15 cellular contexts compared by ENCODE assay signal in the genomic region with DNA sequence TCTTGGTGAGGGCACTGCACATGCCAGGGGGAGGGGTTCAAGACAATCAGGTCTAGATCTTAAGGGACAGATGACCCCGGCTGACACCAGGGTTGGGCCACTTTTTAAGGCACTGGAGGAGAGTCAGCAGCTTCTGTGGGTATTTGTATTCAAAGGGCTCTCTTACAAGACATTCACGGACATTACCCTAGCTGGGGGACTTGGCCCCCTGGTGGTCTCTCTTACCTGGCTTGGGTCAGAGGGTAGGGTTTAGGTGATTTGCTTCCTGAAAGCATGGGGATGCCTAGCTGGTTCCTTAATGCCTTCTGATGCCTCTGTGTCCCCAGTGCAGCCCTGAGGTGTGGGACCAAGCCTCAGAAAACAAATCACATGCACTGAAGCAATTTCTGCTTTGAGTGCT.
DNase-seq lines count a peak whose midpoint lies in the region; ATAC-seq and TF ChIP-seq lines count a peak whose summit lies in the region.
"Had no signal": no experiment of that assay in that cellular context is flagged by ENCODE, and none has a peak within 500 bp of the region (broad histone marks: within the 10 kb centered on the region; RNA-seq: fewer than 3 reads in every experiment).

No MANE protein-coding gene starts in this region.

- H3K4me2 ChIP-seq in DND-41 (ENCODE audit: insufficient read depth, low read length) = no peak overlapping the region
- H3K4me2 ChIP-seq: BLaER1 treated with 17β-estradiol and CSF1 and Interleukin-3, amounts not matched to agents 10 nM and 100 nM had no signal

- intact Hi-C loops in vagina (cut with DNase I) = no loop called here

- POLR2A ChIA-PET in WTC11 (lab: Charles Lee) = no interaction called here

- H3K36me3 Mint-ChIP-seq in WTC11 (peaks cover 20% of the 10 kb centered on the region), progenitor cell of endocrine pancreas (ENCODE audit: insufficient read depth) (no peaks in the 10 kb centered on the region)
- H3K36me3 Mint-ChIP-seq in activated naive CD8-positive, alpha-beta T cell treated with anti-CD3 and anti-CD28 coated beads, Interleukin-2, amount 50 U/mL, for 24 hours (ENCODE audit: low read depth) = no peaks in the 10 kb centered on the region
- H3K36me3 Mint-ChIP-seq: CD4-positive, CD25-positive, alpha-beta regulatory T cell had no signal

- no peaks in the 10 kb centered on the region for H3K79me2 ChIP-seq in DND-41 (ENCODE audit: insufficient read depth, low read length)

- no peak overlapping the region for H3K9ac ChIP-seq in DND-41 (ENCODE audit: low read depth, low read length)
- H3K9ac ChIP-seq: BLaER1 treated with 17β-estradiol and CSF1 and Interleukin-3, amounts not matched to agents 10 nM and 100 nM had no signal

- ATAC-seq in DND-41 (ENCODE audit: insufficient read depth, low read depth) (no peak), WTC11 (peak; percentile 61), GM21619 (IDR thresholded peaks at IDR 0.05; ENCODE audit: unreplicated experiment) (no peak)
- no peak for ATAC-seq in activated naive CD8-positive, alpha-beta T cell treated with anti-CD3 and anti-CD28 coated beads, Interleukin-2, amount 50 U/mL, for 24 hours
- ATAC-seq: HepG2 had no signal

- H3K27ac Mint-ChIP-seq in WTC11 = no peak overlapping the region
- H3K27ac Mint-ChIP-seq in progenitor cell of endocrine pancreas = no peak overlapping the region
- no peak overlapping the region for H3K27ac Mint-ChIP-seq in activated naive CD8-positive, alpha-beta T cell treated with anti-CD3 and anti-CD28 coated beads, Interleukin-2, amount 50 U/mL, for 24 hours
- H3K27ac Mint-ChIP-seq: CD4-positive, CD25-positive, alpha-beta regulatory T cell; HFFc6 had no signal

- H3K27me3 ChIP-seq in DND-41 (ENCODE audit: insufficient read depth, low read length, poor library complexity) (no peaks in the 10 kb centered on the region), vagina (no peaks in the 10 kb centered on the region)
- H3K27me3 ChIP-seq: BLaER1 treated with 17β-estradiol and CSF1 and Interleukin-3, amounts not matched to agents 10 nM and 100 nM had no signal

- H3K4me3 ChIP-seq in DND-41 (ENCODE audit: low read depth in 1 of 2, low read length in 2 of 2) (no peak overlapping the region), vagina (no peak overlapping the region)
- H3K4me3 ChIP-seq: BLaER1 treated with 17β-estradiol and CSF1 and Interleukin-3, amounts not matched to agents 10 nM and 100 nM had no signal

- TF ChIP-seq CTCF in DND-41 (IDR thresholded peaks at IDR 0.05; ENCODE audit: borderline replicate concordance, extremely low read depth, low read length, poor library complexity, severe bottlenecking) = peak; percentile 16
- no peak for TF ChIP-seq CTCF in WTC11 (IDR thresholded peaks at IDR 0.05)
- TF ChIP-seq CTCF in progenitor cell of endocrine pancreas (IDR thresholded peaks at IDR 0.05; ENCODE audit: unreplicated experiment) = peak; percentile 8
- TF ChIP-seq CTCF in vagina (IDR thresholded peaks at IDR 0.05) = no peak

- TF ChIP-seq POLR2A in vagina (IDR thresholded peaks at IDR 0.05) = no peak

- DNase-seq in DND-41 = no peak
- no peak for DNase-seq in WTC11 (ENCODE audit: low spot score)
- peak; percentile 52 for DNase-seq in islet precursor cell
- DNase-seq in progenitor cell of endocrine pancreas (ENCODE audit: low spot score, unreplicated experiment) = no peak
- no peak for DNase-seq in activated naive CD8-positive, alpha-beta T cell treated with anti-CD3 and anti-CD28 coated beads, Interleukin-2, amount 50 U/mL, for 24 hours
- DNase-seq in vagina (ENCODE audit: extremely low spot score in 2 of 2) = no peak
- DNase-seq: 8988T; CD4-positive, CD25-positive, alpha-beta regulatory T cell; DMS 273 treated with DMSO at 0.1 percent for 48 hours; GOT3; HCEC 1CT; HFFc6 had no signal

- H3K36me3 ChIP-seq in DND-41 (ENCODE audit: insufficient read depth, low read length) = no peaks in the 10 kb centered on the region
- no peaks in the 10 kb centered on the region for H3K36me3 ChIP-seq in vagina
- H3K36me3 ChIP-seq: BLaER1 treated with 17β-estradiol and CSF1 and Interleukin-3, amounts not matched to agents 10 nM and 100 nM had no signal

- CTCF ChIA-PET in WTC11 (lab: Charles Lee) = interaction anchor here (0.9 to 1.6 kb wide), 4 partner anchors 17 to 112 kb away, joined by 3 to 11 read pairs (median 5); no protein-coding TSS in a partner anchor

- H3K4me1 ChIP-seq in DND-41 (ENCODE audit: insufficient read depth, low read length) (0 out of 2 replicates have a peak, but pooled peaks cover 4% of the 10 kb centered on the region), vagina (no peaks in the 10 kb centered on the region)

- H4K20me1 ChIP-seq in DND-41 (ENCODE audit: insufficient read depth, low read length) = no peaks in the 10 kb centered on the region
- H4K20me1 ChIP-seq: BLaER1 treated with 17β-estradiol and CSF1 and Interleukin-3, amounts not matched to agents 10 nM and 100 nM had no signal

- peaks cover 26% of the 10 kb centered on the region for H3K9me3 Mint-ChIP-seq in WTC11
- peaks cover 4% of the 10 kb centered on the region for H3K9me3 Mint-ChIP-seq in progenitor cell of endocrine pancreas (ENCODE audit: low read depth)
- H3K9me3 Mint-ChIP-seq in activated naive CD8-positive, alpha-beta T cell treated with anti-CD3 and anti-CD28 coated beads, Interleukin-2, amount 50 U/mL, for 24 hours = peaks cover 13% of the 10 kb centered on the region
- H3K9me3 Mint-ChIP-seq: HFFc6 had no signal

- H2AFZ ChIP-seq in DND-41 (ENCODE audit: low read depth, low read length) = no peak overlapping the region

- H3K27ac ChIP-seq in DND-41 (ENCODE audit: low read length) (no peak overlapping the region), vagina (no peak overlapping the region)
- H3K27ac ChIP-seq: BLaER1 treated with 17β-estradiol and CSF1 and Interleukin-3, amounts not matched to agents 10 nM and 100 nM had no signal

- H3K9me3 ChIP-seq in DND-41 (ENCODE audit: insufficient read depth, low read length, severe bottlenecking) (no peaks in the 10 kb centered on the region), vagina (no peaks in the 10 kb centered on the region)

- H3K4me3 Mint-ChIP-seq in WTC11 (no peak overlapping the region), progenitor cell of endocrine pancreas (ENCODE audit: low read depth) (no peak overlapping the region)
- H3K4me3 Mint-ChIP-seq in activated naive CD8-positive, alpha-beta T cell treated with anti-CD3 and anti-CD28 coated beads, Interleukin-2, amount 50 U/mL, for 24 hours = no peak overlapping the region
- H3K4me3 Mint-ChIP-seq: CD4-positive, CD25-positive, alpha-beta regulatory T cell; HFFc6 had no signal

- peaks cover 2% of the 10 kb centered on the region; the same call in 1 of the 2 replicates for H3K27me3 Mint-ChIP-seq in WTC11 (ENCODE audit: low read depth)
- H3K27me3 Mint-ChIP-seq in progenitor cell of endocrine pancreas = no peaks in the 10 kb centered on the region
- H3K27me3 Mint-ChIP-seq in activated naive CD8-positive, alpha-beta T cell treated with anti-CD3 and anti-CD28 coated beads, Interleukin-2, amount 50 U/mL, for 24 hours = peaks cover 2% of the 10 kb centered on the region

- H3K4me1 Mint-ChIP-seq in WTC11 = peaks cover 23% of the 10 kb centered on the region
- peaks cover 4% of the 10 kb centered on the region for H3K4me1 Mint-ChIP-seq in progenitor cell of endocrine pancreas (ENCODE audit: low read depth)
- peaks cover 2% of the 10 kb centered on the region for H3K4me1 Mint-ChIP-seq in activated naive CD8-positive, alpha-beta T cell treated with anti-CD3 and anti-CD28 coated beads, Interleukin-2, amount 50 U/mL, for 24 hours
- H3K4me1 Mint-ChIP-seq: CD4-positive, CD25-positive, alpha-beta regulatory T cell had no signal

TF ChIP-seq in WTC11, 78 proteins besides CTCF, POLR2A, EP300 and RAD21 (continues in another document):
- TF ChIP-seq, protein P1, sequence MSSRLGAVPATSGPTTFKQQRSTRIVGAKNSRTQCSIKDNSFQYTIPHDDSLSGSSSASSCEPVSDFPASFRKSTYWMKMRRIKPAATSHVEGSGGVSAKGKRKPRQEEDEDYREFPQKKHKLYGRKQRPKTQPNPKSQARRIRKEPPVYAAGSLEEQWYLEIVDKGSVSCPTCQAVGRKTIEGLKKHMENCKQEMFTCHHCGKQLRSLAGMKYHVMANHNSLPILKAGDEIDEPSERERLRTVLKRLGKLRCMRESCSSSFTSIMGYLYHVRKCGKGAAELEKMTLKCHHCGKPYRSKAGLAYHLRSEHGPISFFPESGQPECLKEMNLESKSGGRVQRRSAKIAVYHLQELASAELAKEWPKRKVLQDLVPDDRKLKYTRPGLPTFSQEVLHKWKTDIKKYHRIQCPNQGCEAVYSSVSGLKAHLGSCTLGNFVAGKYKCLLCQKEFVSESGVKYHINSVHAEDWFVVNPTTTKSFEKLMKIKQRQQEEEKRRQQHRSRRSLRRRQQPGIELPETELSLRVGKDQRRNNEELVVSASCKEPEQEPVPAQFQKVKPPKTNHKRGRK (CRISPR knock-in tag; IDR thresholded peaks at IDR 0.05; ENCODE audit: borderline replicate concordance) = no peak
- TF ChIP-seq, protein P2, sequence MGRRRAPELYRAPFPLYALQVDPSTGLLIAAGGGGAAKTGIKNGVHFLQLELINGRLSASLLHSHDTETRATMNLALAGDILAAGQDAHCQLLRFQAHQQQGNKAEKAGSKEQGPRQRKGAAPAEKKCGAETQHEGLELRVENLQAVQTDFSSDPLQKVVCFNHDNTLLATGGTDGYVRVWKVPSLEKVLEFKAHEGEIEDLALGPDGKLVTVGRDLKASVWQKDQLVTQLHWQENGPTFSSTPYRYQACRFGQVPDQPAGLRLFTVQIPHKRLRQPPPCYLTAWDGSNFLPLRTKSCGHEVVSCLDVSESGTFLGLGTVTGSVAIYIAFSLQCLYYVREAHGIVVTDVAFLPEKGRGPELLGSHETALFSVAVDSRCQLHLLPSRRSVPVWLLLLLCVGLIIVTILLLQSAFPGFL (CRISPR knock-in tag; IDR thresholded peaks at IDR 0.05; ENCODE audit: borderline replicate concordance) = no peak
- TF ChIP-seq, protein P3, sequence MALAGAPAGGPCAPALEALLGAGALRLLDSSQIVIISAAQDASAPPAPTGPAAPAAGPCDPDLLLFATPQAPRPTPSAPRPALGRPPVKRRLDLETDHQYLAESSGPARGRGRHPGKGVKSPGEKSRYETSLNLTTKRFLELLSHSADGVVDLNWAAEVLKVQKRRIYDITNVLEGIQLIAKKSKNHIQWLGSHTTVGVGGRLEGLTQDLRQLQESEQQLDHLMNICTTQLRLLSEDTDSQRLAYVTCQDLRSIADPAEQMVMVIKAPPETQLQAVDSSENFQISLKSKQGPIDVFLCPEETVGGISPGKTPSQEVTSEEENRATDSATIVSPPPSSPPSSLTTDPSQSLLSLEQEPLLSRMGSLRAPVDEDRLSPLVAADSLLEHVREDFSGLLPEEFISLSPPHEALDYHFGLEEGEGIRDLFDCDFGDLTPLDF (CRISPR knock-in tag; IDR thresholded peaks at IDR 0.05) = no peak

Comparison
In these comparisons a context has a peak if more than half of its experiments do, and no peak if none do; other contexts are left out.
1. CTCF ChIP-seq: peak in DND-41 (single experiment) and progenitor cell of endocrine pancreas (single experiment); none in WTC11 (single experiment) and vagina (0 of 3).